14 cellular contexts compared by ENCODE assay signal in the genomic region with DNA sequence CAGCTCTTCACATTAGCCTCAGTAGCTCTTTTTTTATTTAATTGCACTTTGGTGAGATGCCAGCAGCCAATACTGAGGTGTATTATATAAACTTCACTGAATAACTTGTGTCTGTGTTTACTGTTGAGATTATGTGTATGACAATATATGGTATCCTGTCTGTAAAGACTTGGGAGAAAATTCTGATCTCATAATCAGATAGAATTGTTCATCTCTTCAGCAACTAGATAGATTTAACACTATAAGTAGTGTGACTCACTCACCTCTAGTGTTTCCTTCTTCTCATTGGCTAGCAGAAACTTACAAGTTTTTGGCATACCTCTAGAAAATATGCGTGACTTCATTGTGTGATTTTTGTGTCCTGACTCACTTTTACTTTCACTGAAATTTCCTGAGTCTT.
DNase-seq lines count a peak whose midpoint lies in the region; ATAC-seq, FAIRE-seq and TF ChIP-seq lines count a peak whose summit lies in the region.
"Had no signal": no experiment of that assay in that cellular context is flagged by ENCODE, and none has a peak within 500 bp of the region (broad histone marks: within the 10 kb centered on the region; RNA-seq: fewer than 3 reads in every experiment).

No MANE protein-coding gene starts in this region.

- H3K27ac ChIP-seq in spleen: no peak overlapping the region

- peaks cover 19% of the 10 kb centered on the region for H3K4me1 Mint-ChIP-seq in mesothelial cell of epicardium
- H3K4me1 Mint-ChIP-seq: nephron had no signal

- DNase-seq in BJ (ENCODE audit: low read depth) (peak; percentile 67), HTR-8/SVneo (ENCODE audit: insufficient read length, low spot score) (peak; percentile 67), bronchial epithelial cell (ENCODE audit: low read depth) (peak; percentile 89), mesothelial cell of epicardium (ENCODE audit: low spot score in 2 of 2, unreplicated experiment in 2 of 2) (no peak), spleen (no peak), 8988T (no peak)
- DNase-seq: cortex of kidney; MV-4-11; stimulated activated CD4-positive, alpha-beta T cell treated with anti-CD3 and anti-CD28 coated beads, Interleukin-4, amount 100 ng/mL, for 24 hours; T-helper 2 cell had no signal

- TF ChIP-seq CTCF in BJ (IDR thresholded peaks at IDR 0.05; ENCODE audit: insufficient read depth, low read depth, low read length) (no peak), bronchial epithelial cell (IDR thresholded peaks at IDR 0.05; ENCODE audit: insufficient read depth, low read length, severe bottlenecking) (no peak), mesothelial cell of epicardium (IDR thresholded peaks at IDR 0.05; ENCODE audit: unreplicated experiment) (no peak), spleen (IDR thresholded peaks at IDR 0.05 in 8 of 11, conservative IDR thresholded peaks at IDR 0.05 in 3 of 11) (no peak)

- H3K4me1 ChIP-seq in spleen: no peaks in the 10 kb centered on the region

- POLR2A ChIA-PET in BJ (lab: Charles Lee): no interaction called here

- intact Hi-C loops in spleen (cut with DNase I; ENCODE audit: low total_unique reads): no loop called here

- no peaks in the 10 kb centered on the region for H3K27me3 ChIP-seq in BJ (ENCODE audit: control insufficient read depth, insufficient read depth, low read length)
- no peaks in the 10 kb centered on the region for H3K27me3 ChIP-seq in bronchial epithelial cell (ENCODE audit: control insufficient read depth, insufficient read depth, low read length)
- H3K27me3 ChIP-seq in spleen (replicated peaks in 1 of 7): no peaks in the 10 kb centered on the region

- no peak for FAIRE-seq in HTR-8/SVneo (lab: Jason Lieb, UNC)
- no peak for FAIRE-seq in bronchial epithelial cell (lab: Jason Lieb, UNC)

- CTCF ChIA-PET in BJ (lab: Yijun Ruan, JAX): no interaction called here

- no peaks in the 10 kb centered on the region for H3K27me3 Mint-ChIP-seq in mesothelial cell of epicardium (ENCODE audit: low read depth)

- 83 to 91% (median 86%) methylated on average over 1 of the region's 1 CpG for WGBS in spleen, 5 donors

- H3K4me3 ChIP-seq in BJ (ENCODE audit: low read depth, low read length) (no peak overlapping the region), bronchial epithelial cell (ENCODE audit: low read depth, low read length) (no peak overlapping the region), spleen (no peak overlapping the region)
- H3K4me3 ChIP-seq: thoracic aorta had no signal

- H3K36me3 Mint-ChIP-seq in mesothelial cell of epicardium: peaks cover 4% of the 10 kb centered on the region

- H3K27ac Mint-ChIP-seq in mesothelial cell of epicardium: peak overlapping the region; percentile 40
- H3K27ac Mint-ChIP-seq: nephron had no signal

- peaks cover 11% of the 10 kb centered on the region for H3K9me3 Mint-ChIP-seq in mesothelial cell of epicardium

- ATAC-seq in GM18517 (IDR thresholded peaks at IDR 0.05; ENCODE audit: unreplicated experiment): no peak
- ATAC-seq in GM21390 (IDR thresholded peaks at IDR 0.05; ENCODE audit: unreplicated experiment): no peak

- H3K9me3 ChIP-seq in spleen: no peaks in the 10 kb centered on the region
- H3K9me3 ChIP-seq: thoracic aorta had no signal

- TF ChIP-seq POLR2A in spleen (IDR thresholded peaks at IDR 0.05): no peak

- H3K36me3 ChIP-seq in BJ (ENCODE audit: control insufficient read depth, insufficient read depth, low read length): no peaks in the 10 kb centered on the region
- no peaks in the 10 kb centered on the region for H3K36me3 ChIP-seq in bronchial epithelial cell (ENCODE audit: control insufficient read depth, insufficient read depth, low read length)
- H3K36me3 ChIP-seq in spleen: no peaks in the 10 kb centered on the region
- H3K36me3 ChIP-seq: thoracic aorta had no signal

- no peak overlapping the region for H3K4me3 Mint-ChIP-seq in mesothelial cell of epicardium
- H3K4me3 Mint-ChIP-seq: nephron had no signal

Comparison
In these comparisons a context has a peak if more than half of its experiments do, and no peak if none do; other contexts are left out.
1. DNase-seq: peak in BJ (single experiment), HTR-8/SVneo (single experiment) and bronchial epithelial cell (single experiment); none in mesothelial cell of epicardium (0 of 2), spleen (single experiment) and 8988T (single experiment).